3 cellular contexts compared by ENCODE assay signal in the genomic region with DNA sequence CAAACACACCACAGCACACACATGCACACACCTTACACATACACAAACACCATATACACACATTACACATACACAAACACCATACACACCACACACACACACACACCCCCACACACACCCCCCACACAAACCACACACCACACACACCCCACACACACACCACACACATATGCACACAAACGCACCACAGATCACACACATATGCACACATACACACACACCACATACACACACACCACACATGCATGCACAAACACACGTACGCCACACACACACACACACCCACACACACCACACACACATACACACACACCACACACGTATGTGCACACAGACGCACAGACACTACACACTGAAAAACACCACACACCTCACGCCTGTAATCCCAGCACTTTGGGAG.
TF ChIP-seq lines count a peak whose summit lies in the region.

No MANE protein-coding gene starts in this region.

TF ChIP-seq in HEK293, 187 proteins besides CTCF, POLR2A, EP300 and RAD21 (continues in another document):
- TF ChIP-seq HOXD13 (CRISPR knock-in tag; IDR thresholded peaks at IDR 0.05; ENCODE audit: borderline replicate concordance), result no peak
- TF ChIP-seq, protein P1, sequence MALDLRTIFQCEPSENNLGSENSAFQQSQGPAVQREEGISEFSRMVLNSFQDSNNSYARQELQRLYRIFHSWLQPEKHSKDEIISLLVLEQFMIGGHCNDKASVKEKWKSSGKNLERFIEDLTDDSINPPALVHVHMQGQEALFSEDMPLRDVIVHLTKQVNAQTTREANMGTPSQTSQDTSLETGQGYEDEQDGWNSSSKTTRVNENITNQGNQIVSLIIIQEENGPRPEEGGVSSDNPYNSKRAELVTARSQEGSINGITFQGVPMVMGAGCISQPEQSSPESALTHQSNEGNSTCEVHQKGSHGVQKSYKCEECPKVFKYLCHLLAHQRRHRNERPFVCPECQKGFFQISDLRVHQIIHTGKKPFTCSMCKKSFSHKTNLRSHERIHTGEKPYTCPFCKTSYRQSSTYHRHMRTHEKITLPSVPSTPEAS (tag by site-specific recombination; IDR thresholded peaks at IDR 0.05), result peak; percentile 40; the same call in 1 of the 2 replicates
- no peak for TF ChIP-seq ZNF654 (tag by site-specific recombination; IDR thresholded peaks at IDR 0.05; ENCODE audit: low read depth)
- TF ChIP-seq ZNF341 (tag by site-specific recombination; IDR thresholded peaks at IDR 0.05; ENCODE audit: low read depth), result no peak
- no peak for TF ChIP-seq ZIC2 (tag by site-specific recombination; IDR thresholded peaks at IDR 0.05)
- TF ChIP-seq, protein P2, sequence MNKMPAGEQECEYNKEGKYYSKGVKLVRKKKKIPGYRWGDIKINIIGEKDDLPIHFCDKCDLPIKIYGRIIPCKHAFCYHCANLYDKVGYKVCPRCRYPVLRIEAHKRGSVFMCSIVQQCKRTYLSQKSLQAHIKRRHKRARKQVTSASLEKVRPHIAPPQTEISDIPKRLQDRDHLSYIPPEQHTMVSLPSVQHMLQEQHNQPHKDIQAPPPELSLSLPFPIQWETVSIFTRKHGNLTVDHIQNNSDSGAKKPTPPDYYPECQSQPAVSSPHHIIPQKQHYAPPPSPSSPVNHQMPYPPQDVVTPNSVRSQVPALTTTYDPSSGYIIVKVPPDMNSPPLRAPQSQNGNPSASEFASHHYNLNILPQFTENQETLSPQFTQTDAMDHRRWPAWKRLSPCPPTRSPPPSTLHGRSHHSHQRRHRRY (tag by site-specific recombination; IDR thresholded peaks at IDR 0.05), result no peak
- TF ChIP-seq, protein P3, sequence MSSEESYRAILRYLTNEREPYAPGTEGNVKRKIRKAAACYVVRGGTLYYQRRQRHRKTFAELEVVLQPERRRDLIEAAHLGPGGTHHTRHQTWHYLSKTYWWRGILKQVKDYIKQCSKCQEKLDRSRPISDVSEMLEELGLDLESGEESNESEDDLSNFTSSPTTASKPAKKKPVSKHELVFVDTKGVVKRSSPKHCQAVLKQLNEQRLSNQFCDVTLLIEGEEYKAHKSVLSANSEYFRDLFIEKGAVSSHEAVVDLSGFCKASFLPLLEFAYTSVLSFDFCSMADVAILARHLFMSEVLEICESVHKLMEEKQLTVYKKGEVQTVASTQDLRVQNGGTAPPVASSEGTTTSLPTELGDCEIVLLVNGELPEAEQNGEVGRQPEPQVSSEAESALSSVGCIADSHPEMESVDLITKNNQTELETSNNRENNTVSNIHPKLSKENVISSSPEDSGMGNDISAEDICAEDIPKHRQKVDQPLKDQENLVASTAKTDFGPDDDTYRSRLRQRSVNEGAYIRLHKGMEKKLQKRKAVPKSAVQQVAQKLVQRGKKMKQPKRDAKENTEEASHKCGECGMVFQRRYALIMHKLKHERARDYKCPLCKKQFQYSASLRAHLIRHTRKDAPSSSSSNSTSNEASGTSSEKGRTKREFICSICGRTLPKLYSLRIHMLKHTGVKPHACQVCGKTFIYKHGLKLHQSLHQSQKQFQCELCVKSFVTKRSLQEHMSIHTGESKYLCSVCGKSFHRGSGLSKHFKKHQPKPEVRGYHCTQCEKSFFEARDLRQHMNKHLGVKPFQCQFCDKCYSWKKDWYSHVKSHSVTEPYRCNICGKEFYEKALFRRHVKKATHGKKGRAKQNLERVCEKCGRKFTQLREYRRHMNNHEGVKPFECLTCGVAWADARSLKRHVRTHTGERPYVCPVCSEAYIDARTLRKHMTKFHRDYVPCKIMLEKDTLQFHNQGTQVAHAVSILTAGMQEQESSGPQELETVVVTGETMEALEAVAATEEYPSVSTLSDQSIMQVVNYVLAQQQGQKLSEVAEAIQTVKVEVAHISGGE (tag by site-specific recombination; conservative IDR thresholded peaks at IDR 0.05; ENCODE audit: low read depth), result no peak
- no peak for TF ChIP-seq ZNF366 (tag by site-specific recombination; conservative IDR thresholded peaks at IDR 0.05)
- TF ChIP-seq ZNF223 (tag by site-specific recombination; IDR thresholded peaks at IDR 0.05), result no peak
- TF ChIP-seq ZNF76 (tag by site-specific recombination; IDR thresholded peaks at IDR 0.05; ENCODE audit: borderline replicate concordance, low read depth), result no peak
- TF ChIP-seq ZNF146 (tag by site-specific recombination; IDR thresholded peaks at IDR 0.05), result no peak
- 0 out of 2 replicates have a peak, but pooled peaks have one; percentile 59 for TF ChIP-seq ZNF621 (tag by site-specific recombination; IDR thresholded peaks at IDR 0.05)
- TF ChIP-seq ZNF558 (tag by site-specific recombination; IDR thresholded peaks at IDR 0.05), result no peak

TF ChIP-seq in IMR-90, 13 proteins besides CTCF, POLR2A, EP300 and RAD21:
- TF ChIP-seq SMC3 (IDR thresholded peaks at IDR 0.05; ENCODE audit: low read depth, low read length) (no peak), RCOR1 (IDR thresholded peaks at IDR 0.05; ENCODE audit: insufficient replicate concordance, low read length) (no peak), NFE2L2 (IDR thresholded peaks at IDR 0.05; ENCODE audit: low read depth, low read length) (no peak), MAFK (IDR thresholded peaks at IDR 0.05; ENCODE audit: low read depth, low read length) (no peak), RFX5 (IDR thresholded peaks at IDR 0.05; ENCODE audit: low read depth, low read length) (no peak), MAZ (IDR thresholded peaks at IDR 0.05; ENCODE audit: borderline replicate concordance, low read depth, low read length) (no peak), MXI1 (IDR thresholded peaks at IDR 0.05; ENCODE audit: borderline replicate concordance, low read depth, low read length) (no peak), FOS (IDR thresholded peaks at IDR 0.05; ENCODE audit: low read depth, low read length) (no peak), CEBPB (IDR thresholded peaks at IDR 0.05; ENCODE audit: low read depth, low read length) (no peak), CHD1 (IDR thresholded peaks at IDR 0.05; ENCODE audit: low read depth, low read length) (no peak), BHLHE40 (IDR thresholded peaks at IDR 0.05; ENCODE audit: low read depth, low read length) (no peak)
- TF ChIP-seq, protein P4, sequence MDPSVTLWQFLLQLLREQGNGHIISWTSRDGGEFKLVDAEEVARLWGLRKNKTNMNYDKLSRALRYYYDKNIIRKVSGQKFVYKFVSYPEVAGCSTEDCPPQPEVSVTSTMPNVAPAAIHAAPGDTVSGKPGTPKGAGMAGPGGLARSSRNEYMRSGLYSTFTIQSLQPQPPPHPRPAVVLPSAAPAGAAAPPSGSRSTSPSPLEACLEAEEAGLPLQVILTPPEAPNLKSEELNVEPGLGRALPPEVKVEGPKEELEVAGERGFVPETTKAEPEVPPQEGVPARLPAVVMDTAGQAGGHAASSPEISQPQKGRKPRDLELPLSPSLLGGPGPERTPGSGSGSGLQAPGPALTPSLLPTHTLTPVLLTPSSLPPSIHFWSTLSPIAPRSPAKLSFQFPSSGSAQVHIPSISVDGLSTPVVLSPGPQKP (IDR thresholded peaks at IDR 0.05; ENCODE audit: borderline replicate concordance, low read depth, low read length), result no peak
- TF ChIP-seq, protein P5, sequence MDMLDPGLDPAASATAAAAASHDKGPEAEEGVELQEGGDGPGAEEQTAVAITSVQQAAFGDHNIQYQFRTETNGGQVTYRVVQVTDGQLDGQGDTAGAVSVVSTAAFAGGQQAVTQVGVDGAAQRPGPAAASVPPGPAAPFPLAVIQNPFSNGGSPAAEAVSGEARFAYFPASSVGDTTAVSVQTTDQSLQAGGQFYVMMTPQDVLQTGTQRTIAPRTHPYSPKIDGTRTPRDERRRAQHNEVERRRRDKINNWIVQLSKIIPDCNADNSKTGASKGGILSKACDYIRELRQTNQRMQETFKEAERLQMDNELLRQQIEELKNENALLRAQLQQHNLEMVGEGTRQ (IDR thresholded peaks at IDR 0.05; ENCODE audit: low read depth, low read length), result no peak

TF ChIP-seq in H1, 55 proteins besides CTCF, POLR2A, EP300 and RAD21:
- TF ChIP-seq RNF2 (IDR thresholded peaks at IDR 0.05; ENCODE audit: borderline replicate concordance, low read depth, low read length, missing control alignments, poor library complexity, severe bottlenecking), result no peak
- no peak for TF ChIP-seq SIN3A (conservative IDR thresholded peaks at IDR 0.05 in 1 of 2, IDR thresholded peaks at IDR 0.05 in 1 of 2; ENCODE audit: low read depth in 1 of 2, low read length in 2 of 2)
- TF ChIP-seq, protein P6, sequence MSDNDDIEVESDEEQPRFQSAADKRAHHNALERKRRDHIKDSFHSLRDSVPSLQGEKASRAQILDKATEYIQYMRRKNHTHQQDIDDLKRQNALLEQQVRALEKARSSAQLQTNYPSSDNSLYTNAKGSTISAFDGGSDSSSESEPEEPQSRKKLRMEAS (IDR thresholded peaks at IDR 0.05), result no peak
- no peak for TF ChIP-seq MAFK (IDR thresholded peaks at IDR 0.05; ENCODE audit: low read depth, low read length)
- TF ChIP-seq, protein P7, sequence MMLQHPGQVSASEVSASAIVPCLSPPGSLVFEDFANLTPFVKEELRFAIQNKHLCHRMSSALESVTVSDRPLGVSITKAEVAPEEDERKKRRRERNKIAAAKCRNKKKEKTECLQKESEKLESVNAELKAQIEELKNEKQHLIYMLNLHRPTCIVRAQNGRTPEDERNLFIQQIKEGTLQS (IDR thresholded peaks at IDR 0.05; ENCODE audit: insufficient read depth, low read depth, low read length), result no peak
- TF ChIP-seq CBX5 (IDR thresholded peaks at IDR 0.05; ENCODE audit: low read depth, low read length), result no peak
- no peak for TF ChIP-seq CHD2 (IDR thresholded peaks at IDR 0.05; ENCODE audit: low read length)
- no peak for TF ChIP-seq EGR1 (IDR thresholded peaks at IDR 0.05; ENCODE audit: borderline replicate concordance, low read depth, low read length)
- no peak for TF ChIP-seq KDM5A (IDR thresholded peaks at IDR 0.05; ENCODE audit: low read length)
- no peak for TF ChIP-seq EZH2 (IDR thresholded peaks at IDR 0.05; ENCODE audit: low read depth, low read length, severe bottlenecking)
- TF ChIP-seq TCF12 (IDR thresholded peaks at IDR 0.05; ENCODE audit: low read depth, low read length), result no peak
- no peak for TF ChIP-seq CTBP2 (IDR thresholded peaks at IDR 0.05; ENCODE audit: borderline replicate concordance, insufficient read depth, insufficient read length, low read length)
- TF ChIP-seq FOSL1 (IDR thresholded peaks at IDR 0.05; ENCODE audit: insufficient read depth, low read depth, low read length), result no peak
- TF ChIP-seq BRCA1 (IDR thresholded peaks at IDR 0.05; ENCODE audit: low read depth, low read length), result no peak
- no peak for TF ChIP-seq SP4 (IDR thresholded peaks at IDR 0.05; ENCODE audit: low read length)
- no peak for TF ChIP-seq GTF2F1 (IDR thresholded peaks at IDR 0.05; ENCODE audit: borderline replicate concordance, low read depth, low read length)
TF ChIP-seq in H1: peak in this region for 0.
